39 cellular contexts compared by ENCODE assay signal in genomic region chr19:8821748-8822241, GRCh38. TPM values are rescaled to one million over a fixed set of nuclear protein-coding genes. Genes with fewer than 3 reads are reported as not detected.
"Had no signal": no experiment of that assay in that cellular context is flagged by ENCODE, and none has a peak within 500 bp of the region (broad histone marks: within the 10 kb centered on the region; RNA-seq: fewer than 3 reads in every experiment).

No MANE protein-coding gene starts in this region.

- H3K27me3 Mint-ChIP-seq: activated CD4-positive, alpha-beta T cell treated with anti-CD3 and anti-CD28 coated beads, Interleukin-2, amount 10 ng/mL, durations not matched to agents 24 days and 14 days; activated CD8-positive, alpha-beta T cell treated with anti-CD3 and anti-CD28 coated beads for 36 hours; activated naive CD8-positive, alpha-beta T cell treated with anti-CD3 and anti-CD28 coated beads for 36 hours; activated T-helper 17 cell treated with anti-CD3 and anti-CD28 coated beads, Interleukin-2, amount 50 U/mL, for 72 hours had no signal

- H3K27ac ChIP-seq: body of pancreas, breast epithelium, KMS-11, Peyer's patch, SJSA1 had no signal

- H3K4me1 ChIP-seq: body of pancreas, breast epithelium, Peyer's patch, SJSA1 had no signal

- H3K4me3 Mint-ChIP-seq: activated CD4-positive, alpha-beta T cell treated with anti-CD3 and anti-CD28 coated beads, Interleukin-2, amount 10 ng/mL, durations not matched to agents 24 days and 14 days; activated CD8-positive, alpha-beta T cell treated with anti-CD3 and anti-CD28 coated beads for 36 hours; activated naive CD8-positive, alpha-beta T cell treated with anti-CD3 and anti-CD28 coated beads for 36 hours; activated T-cell treated with anti-CD3 and anti-CD28 coated beads, Interleukin-2, amount 50 U/mL, for 72 hours; activated T-helper 17 cell treated with anti-CD3 and anti-CD28 coated beads, Interleukin-2, amount 50 U/mL, for 72 hours; T-helper 1 cell treated with Interleukin-12 subunit alpha and Interleukin-12 subunit beta and Interleukin-4 antibody, amounts not matched to agents 30 μg/mL and 1 μg/mL, for 36 hours; T-helper 2 cell treated with Interferon-gamma antibody and Interleukin-4, amounts not matched to agents 5 μg/mL and 100 μg/mL, for 36 hours had no signal

- H3K9ac ChIP-seq: KMS-11, SK-N-SH had no signal

- DNase-seq: activated CD4-positive, alpha-beta T cell treated with anti-CD3 and anti-CD28 coated beads, Interleukin-2, amount 10 ng/mL, durations not matched to agents 24 days and 14 days; activated CD4-positive, alpha-beta T cell treated with anti-CD3 and anti-CD28 coated beads, Interleukin-2, amount 50 U/mL, for 4 hours; activated CD8-positive, alpha-beta T cell treated with anti-CD3 and anti-CD28 coated beads for 36 hours; activated effector memory CD4-positive, alpha-beta T cell treated with anti-CD3 and anti-CD28 coated beads, Interleukin-2, amount 50 U/mL, for 16 hours; activated naive CD4-positive, alpha-beta T cell; activated naive CD4-positive, alpha-beta T cell treated with anti-CD3 and anti-CD28 coated beads, Interleukin-2, amount 50 U/mL, for 16 hours; activated naive CD8-positive, alpha-beta T cell treated with anti-CD3 and anti-CD28 coated beads for 36 hours; activated T-cell treated with anti-CD3 and anti-CD28 coated beads, Interleukin-2, amount 50 U/mL, for 1 hour; activated T-cell treated with anti-CD3 and anti-CD28 coated beads, Interleukin-2, amount 50 U/mL, for 72 hours; amniotic stem cell; aorta; body of pancreas; MM.1S; MV-4-11; NCI-H1092; NCI-H1436 treated with DMSO at 0.1 percent for 48 hours; NCI-H1694 treated with DMSO at 0.1 percent for 48 hours; NCI-H2081; NCI-H226; NCI-H446 treated with DMSO at 0.1 percent for 48 hours; NCI-H524; NCI-H69; NCI-H82; NK-92 treated with Interleukin-12 subunit alpha and Interleukin-12 subunit beta, amount 100 ng/mL, for 24 hours; PC-3; Peyer's patch; RPMI8226; SHP77 treated with DMSO at 0.1 percent for 48 hours; SK-N-SH had no signal

- H3K27me3 ChIP-seq: body of pancreas, breast epithelium, Peyer's patch, SJSA1 had no signal

- H3K4me3 ChIP-seq: body of pancreas, Peyer's patch, SJSA1 had no signal

- H3K27ac Mint-ChIP-seq: activated CD4-positive, alpha-beta T cell treated with anti-CD3 and anti-CD28 coated beads, Interleukin-2, amount 10 ng/mL, durations not matched to agents 24 days and 14 days; activated CD8-positive, alpha-beta T cell treated with anti-CD3 and anti-CD28 coated beads for 36 hours; activated naive CD8-positive, alpha-beta T cell treated with anti-CD3 and anti-CD28 coated beads for 36 hours; activated T-cell treated with anti-CD3 and anti-CD28 coated beads, Interleukin-2, amount 50 U/mL, for 72 hours; activated T-helper 17 cell treated with anti-CD3 and anti-CD28 coated beads, Interleukin-2, amount 50 U/mL, for 72 hours; T-helper 1 cell treated with Interleukin-12 subunit alpha and Interleukin-12 subunit beta and Interleukin-4 antibody, amounts not matched to agents 30 μg/mL and 1 μg/mL, for 36 hours; T-helper 2 cell treated with Interferon-gamma antibody and Interleukin-4, amounts not matched to agents 5 μg/mL and 100 μg/mL, for 36 hours had no signal

- H3K9me3 ChIP-seq: SJSA1 had no signal

- FAIRE-seq: TTC549 had no signal

RNA-seq across cellular contexts. Expression of gene MBD3L1, which starts 10.4 kb away (rescaled TPM):
- total RNA-seq: activated CD4-positive, alpha-beta T cell treated with anti-CD3 and anti-CD28 coated beads, Interleukin-2, amount 10 ng/mL, durations not matched to agents 24 days and 14 days; activated CD8-positive, alpha-beta memory T cell treated with anti-CD3 and anti-CD28 coated beads for 36 hours; activated CD8-positive, alpha-beta T cell treated with anti-CD3 and anti-CD28 coated beads for 36 hours; activated naive CD8-positive, alpha-beta T cell treated with anti-CD3 and anti-CD28 coated beads for 36 hours; activated T-cell treated with anti-CD3 and anti-CD28 coated beads, Interleukin-2, amount 50 U/mL, for 72 hours; activated T-helper 17 cell treated with anti-CD3 and anti-CD28 coated beads, Interleukin-2, amount 50 U/mL, for 72 hours; aorta; body of pancreas; breast epithelium; cardiac septum; LHCN-M2; PC-3; Peyer's patch; SJSA1 had no signal
- polyA plus RNA-seq: aorta, SK-N-SH had no signal
